Comparison of ENCODE assay signal across 17 cellular contexts in the genomic region with DNA sequence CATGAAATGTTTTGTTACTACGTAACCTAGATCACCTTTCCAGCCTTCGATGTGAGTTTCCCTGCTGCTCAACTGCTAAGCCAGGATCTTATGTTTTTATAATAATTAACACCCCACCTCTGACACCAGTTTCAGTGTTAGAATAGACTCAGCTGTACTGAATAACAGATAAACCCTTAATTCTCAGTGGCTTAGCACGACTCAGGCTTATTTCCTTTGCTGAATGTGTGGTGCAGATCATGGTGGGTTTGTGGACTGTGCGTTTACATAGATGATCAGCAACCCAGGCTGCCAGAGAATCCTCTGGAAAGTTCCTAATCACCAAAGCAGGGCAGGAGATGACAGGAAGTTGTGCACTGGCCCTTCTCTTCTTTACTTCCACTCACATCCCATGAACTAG.
DNase-seq lines count a peak whose midpoint lies in the region; ATAC-seq, FAIRE-seq and TF ChIP-seq lines count a peak whose summit lies in the region.
"Had no signal": no experiment of that assay in that cellular context is flagged by ENCODE, and none has a peak within 500 bp of the region (broad histone marks: within the 10 kb centered on the region; RNA-seq: fewer than 3 reads in every experiment).

No MANE protein-coding gene starts in this region.

- H3K27me3 Mint-ChIP-seq in activated T-helper 17 cell treated with anti-CD3 and anti-CD28 coated beads, Interleukin-2, amount 50 U/mL, for 72 hours: no peaks in the 10 kb centered on the region
- H3K27me3 Mint-ChIP-seq: IgD-negative memory B cell had no signal

- H3K4me3 ChIP-seq in left lung: no peak overlapping the region
- H3K4me3 ChIP-seq: PC-9 had no signal

- H3K27ac Mint-ChIP-seq in stimulated activated effector memory CD8-positive, alpha-beta T cell treated with anti-CD3 and anti-CD28 coated beads, Interleukin-12 subunit alpha, Interleukin-12 subunit beta, amount 100 ng/mL, for 72 hours: no peak overlapping the region
- H3K27ac Mint-ChIP-seq in activated T-helper 17 cell treated with anti-CD3 and anti-CD28 coated beads, Interleukin-2, amount 50 U/mL, for 72 hours: no peak overlapping the region
- H3K27ac Mint-ChIP-seq: CD8-positive, alpha-beta T cell; IgD-negative memory B cell had no signal

- no peak overlapping the region for H3K4me3 Mint-ChIP-seq in stimulated activated effector memory CD8-positive, alpha-beta T cell treated with anti-CD3 and anti-CD28 coated beads, Interleukin-12 subunit alpha, Interleukin-12 subunit beta, amount 100 ng/mL, for 72 hours
- H3K4me3 Mint-ChIP-seq in activated T-helper 17 cell treated with anti-CD3 and anti-CD28 coated beads, Interleukin-2, amount 50 U/mL, for 72 hours: no peak overlapping the region
- H3K4me3 Mint-ChIP-seq: CD8-positive, alpha-beta T cell; IgD-negative memory B cell had no signal

- no peak overlapping the region for H3K27ac ChIP-seq in left lung
- H3K27ac ChIP-seq: PC-9 had no signal

- no peaks in the 10 kb centered on the region for H3K36me3 ChIP-seq in left lung

- DNase-seq in GM19239 (ENCODE audit: insufficient read length, low spot score) (no peak), KBM-7 (peak; percentile 23), left lung (no peak), DMS153 treated with DMSO at 0.1 percent for 48 hours (lab: John Stamatoyannopoulos, UW; ENCODE audit: unreplicated experiment) (no peak)
- no peak for DNase-seq in stimulated activated effector memory CD8-positive, alpha-beta T cell treated with anti-CD3 and anti-CD28 coated beads, Interleukin-12 subunit alpha, Interleukin-12 subunit beta, amount 100 ng/mL, for 72 hours (ENCODE audit: low spot score in 2 of 2)
- DNase-seq: CD8-positive, alpha-beta T cell; DMS 273 treated with DMSO at 0.1 percent for 48 hours; MV-4-11; NCI-H1417 treated with DMSO at 0.1 percent for 48 hours; NCI-H1930; NCI-H446; PC-9; SW 1271 had no signal

- H3K27me3 ChIP-seq in left lung: no peaks in the 10 kb centered on the region

- intact Hi-C loops in left lung (cut with DNase I): no loop called here

- ATAC-seq in left lung: peak; percentile 25
- peak; percentile 60 for ATAC-seq in stimulated activated effector memory CD8-positive, alpha-beta T cell treated with anti-CD3 and anti-CD28 coated beads, Interleukin-12 subunit alpha, Interleukin-12 subunit beta, amount 100 ng/mL, for 72 hours
- no peak for ATAC-seq in activated T-helper 17 cell treated with anti-CD3 and anti-CD28 coated beads, Interleukin-2, amount 50 U/mL, for 72 hours (replicated peaks)
- no peak for ATAC-seq in HG02623 (IDR thresholded peaks at IDR 0.05; ENCODE audit: unreplicated experiment)
- ATAC-seq: CD8-positive, alpha-beta T cell had no signal

- no peaks in the 10 kb centered on the region for H3K4me1 Mint-ChIP-seq in stimulated activated effector memory CD8-positive, alpha-beta T cell treated with anti-CD3 and anti-CD28 coated beads, Interleukin-12 subunit alpha, Interleukin-12 subunit beta, amount 100 ng/mL, for 72 hours
- no peaks in the 10 kb centered on the region for H3K4me1 Mint-ChIP-seq in activated T-helper 17 cell treated with anti-CD3 and anti-CD28 coated beads, Interleukin-2, amount 50 U/mL, for 72 hours
- H3K4me1 Mint-ChIP-seq: IgD-negative memory B cell had no signal

- H3K4me1 ChIP-seq in left lung: no peaks in the 10 kb centered on the region

- H3K9me3 Mint-ChIP-seq in stimulated activated effector memory CD8-positive, alpha-beta T cell treated with anti-CD3 and anti-CD28 coated beads, Interleukin-12 subunit alpha, Interleukin-12 subunit beta, amount 100 ng/mL, for 72 hours: no peaks in the 10 kb centered on the region
- H3K9me3 Mint-ChIP-seq in activated T-helper 17 cell treated with anti-CD3 and anti-CD28 coated beads, Interleukin-2, amount 50 U/mL, for 72 hours: no peaks in the 10 kb centered on the region
- H3K9me3 Mint-ChIP-seq: CD8-positive, alpha-beta T cell; IgD-negative memory B cell had no signal

- peaks cover 32% of the 10 kb centered on the region for H3K36me3 Mint-ChIP-seq in stimulated activated effector memory CD8-positive, alpha-beta T cell treated with anti-CD3 and anti-CD28 coated beads, Interleukin-12 subunit alpha, Interleukin-12 subunit beta, amount 100 ng/mL, for 72 hours
- peaks cover 20% of the 10 kb centered on the region for H3K36me3 Mint-ChIP-seq in activated T-helper 17 cell treated with anti-CD3 and anti-CD28 coated beads, Interleukin-2, amount 50 U/mL, for 72 hours (ENCODE audit: low read depth)

- no peak for TF ChIP-seq CTCF in left lung (IDR thresholded peaks at IDR 0.05)

- in situ Hi-C loops in KBM-7 (cut with MboI; ENCODE audit: low pct_unique_long_range_greater_than_20kb, low sequenced_read_pairs): no loop called here

- no peaks in the 10 kb centered on the region for H3K9me3 ChIP-seq in left lung

- peak; percentile 18 for FAIRE-seq in GM19239 (lab: Jason Lieb, UNC)
- FAIRE-seq: H1 had no signal

Comparison
In these comparisons a context has a peak if more than half of its experiments do, and no peak if none do; other contexts are left out.
1. ATAC-seq: peak in left lung (single experiment) and stimulated activated effector memory CD8-positive, alpha-beta T cell treated with anti-CD3 and anti-CD28 coated beads, Interleukin-12 subunit alpha, Interleukin-12 subunit beta, amount 100 ng/mL, for 72 hours (single experiment); none in activated T-helper 17 cell treated with anti-CD3 and anti-CD28 coated beads, Interleukin-2, amount 50 U/mL, for 72 hours (single experiment) and HG02623 (single experiment).